Comparison of ENCODE assay signal across 24 cellular contexts in the genomic region with DNA sequence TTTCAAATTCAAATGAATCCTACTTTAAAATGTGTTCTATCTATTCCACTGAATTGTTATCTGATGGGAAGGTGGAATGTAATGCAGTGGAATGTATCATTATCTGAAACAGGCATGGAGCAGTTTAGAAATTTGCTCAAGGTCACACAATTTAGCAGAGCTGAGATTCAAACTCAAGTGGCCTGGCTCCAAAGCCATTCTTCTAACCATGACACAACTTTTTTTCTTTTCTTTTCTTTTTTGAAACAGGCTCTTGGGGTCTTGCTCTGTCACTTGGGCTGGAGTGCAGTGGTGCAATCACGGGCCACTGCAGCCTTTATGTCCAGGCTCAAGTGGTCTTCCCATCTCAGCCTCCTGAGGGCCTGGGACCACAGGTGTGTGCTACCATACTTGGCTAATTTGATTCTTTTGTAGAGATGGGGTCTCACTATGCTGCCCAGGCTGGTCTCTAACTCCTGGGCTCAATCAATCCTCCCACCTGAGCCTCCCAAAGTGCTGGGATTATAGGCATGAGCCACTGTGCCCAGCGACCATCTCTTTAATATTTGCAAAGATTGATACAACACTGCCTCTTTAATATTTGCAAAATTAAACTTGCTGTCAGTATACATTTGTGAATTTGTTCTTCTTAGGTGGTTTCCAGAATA. TPM values are rescaled to one million over a fixed set of nuclear protein-coding genes. Genes with fewer than 3 reads are reported as not detected.
DNase-seq lines count a peak whose midpoint lies in the region; ATAC-seq and TF ChIP-seq lines count a peak whose summit lies in the region.
"Had no signal": no experiment of that assay in that cellular context is flagged by ENCODE, and none has a peak within 500 bp of the region (broad histone marks: within the 10 kb centered on the region; RNA-seq: fewer than 3 reads in every experiment).

No MANE protein-coding gene starts in this region.

- H3K4me1 ChIP-seq in CD4-positive, CD25-positive, alpha-beta regulatory T cell (ENCODE audit: control insufficient read depth, insufficient read depth, low read length, poor library complexity, severe bottlenecking): peaks cover 33% of the 10 kb centered on the region
- H3K4me1 ChIP-seq in HAP-1: peaks cover 20% of the 10 kb centered on the region
- H3K4me1 ChIP-seq in esophagus muscularis mucosa: peaks cover 57 to 76% (median 66%) of the 10 kb centered on the region in 4 donors
- H3K4me1 ChIP-seq: prostate gland had no signal

- TF ChIP-seq CTCF in CD14-positive monocyte (IDR thresholded peaks at IDR 0.05) (no peak), natural killer cell (IDR thresholded peaks at IDR 0.05) (no peak), esophagus muscularis mucosa (IDR thresholded peaks at IDR 0.05) (no peak)

- no peak overlapping the region for H3K27ac ChIP-seq in CD4-positive, CD25-positive, alpha-beta regulatory T cell (ENCODE audit: insufficient read depth, low read length, poor library complexity, severe bottlenecking)
- no peak overlapping the region for H3K27ac ChIP-seq in esophagus muscularis mucosa (replicated peaks in 1 of 4)
- H3K27ac ChIP-seq: BLaER1 treated with 17β-estradiol and CSF1 and Interleukin-3, amounts not matched to agents 10 nM and 100 nM; neutrophil; prostate gland; SJCRH30 had no signal

- no peak for ATAC-seq in CD4-positive, CD25-positive, alpha-beta regulatory T cell (ENCODE audit: low read depth in 2 of 2)
- ATAC-seq in natural killer cell: no peak
- ATAC-seq: activated T-cell treated with anti-CD3 and anti-CD28 coated beads, Interleukin-2, amount 50 U/mL, for 72 hours; left lobe of liver had no signal

- no peaks in the 10 kb centered on the region for H3K9me3 Mint-ChIP-seq in CD14-positive monocyte
- no peaks in the 10 kb centered on the region for H3K9me3 Mint-ChIP-seq in CD4-positive, CD25-positive, alpha-beta regulatory T cell
- no peaks in the 10 kb centered on the region for H3K9me3 Mint-ChIP-seq in natural killer cell
- H3K9me3 Mint-ChIP-seq: activated CD4-positive, alpha-beta memory T cell treated with anti-CD3 and anti-CD28 coated beads for 36 hours had no signal

- intact Hi-C loops in CD14-positive monocyte (cut with micrococcal nuclease) (no loop called here), natural killer cell (cut with micrococcal nuclease) (no loop called here), esophagus muscularis mucosa (cut with DNase I) (no loop called here)

- H3K27me3 Mint-ChIP-seq in CD14-positive monocyte (ENCODE audit: low read depth in 3 of 3) (no peaks in the 10 kb centered on the region), natural killer cell (ENCODE audit: low read depth in 2 of 2) (no peaks in the 10 kb centered on the region)
- no peaks in the 10 kb centered on the region for H3K27me3 Mint-ChIP-seq in CD4-positive, CD25-positive, alpha-beta regulatory T cell
- H3K27me3 Mint-ChIP-seq: activated CD4-positive, alpha-beta memory T cell treated with anti-CD3 and anti-CD28 coated beads for 36 hours had no signal

- TF ChIP-seq POLR2A in esophagus muscularis mucosa (IDR thresholded peaks at IDR 0.05; ENCODE audit: low read depth): no peak

- H3K4me3 Mint-ChIP-seq in CD14-positive monocyte: no peak overlapping the region
- peak overlapping the region in 1 of 4 donors; percentile 4 for H3K4me3 Mint-ChIP-seq in CD4-positive, CD25-positive, alpha-beta regulatory T cell
- no peak overlapping the region for H3K4me3 Mint-ChIP-seq in natural killer cell
- H3K4me3 Mint-ChIP-seq: activated CD4-positive, alpha-beta memory T cell treated with anti-CD3 and anti-CD28 coated beads for 36 hours; activated T-cell treated with anti-CD3 and anti-CD28 coated beads, Interleukin-2, amount 50 U/mL, for 72 hours had no signal

- in situ Hi-C loops in HAP-1 (cut with MboI; ENCODE audit: low sequenced_read_pairs): no loop called here

- H3K4me1 Mint-ChIP-seq in CD14-positive monocyte (peaks cover 11% of the 10 kb centered on the region), natural killer cell (peaks cover 67 to 79% of the 10 kb centered on the region in 2 donors)
- peaks cover 46 to 79% (median 69%) of the 10 kb centered on the region in 4 donors for H3K4me1 Mint-ChIP-seq in CD4-positive, CD25-positive, alpha-beta regulatory T cell

- no peak for DNase-seq in CD14-positive monocyte (ENCODE audit: low spot score)
- DNase-seq in CD4-positive, CD25-positive, alpha-beta regulatory T cell: no peak
- DNase-seq in amniotic epithelial cell (ENCODE audit: low read depth): peak; percentile 36
- DNase-seq in natural killer cell: no peak
- DNase-seq in HAP-1 (ENCODE audit: low spot score in 2 of 2): no peak
- no peak for DNase-seq in esophagus muscularis mucosa (ENCODE audit: extremely low spot score)
- DNase-seq in NCI-H2029 treated with DMSO at 0.1 percent for 48 hours (lab: John Stamatoyannopoulos, UW): no peak
- DNase-seq: activated CD4-positive, alpha-beta memory T cell treated with anti-CD3 and anti-CD28 coated beads for 36 hours; activated naive CD4-positive, alpha-beta T cell treated with Interleukin-2 at 50 U/mL for 16 hours; activated T-cell treated with anti-CD3 and anti-CD28 coated beads, Interleukin-2, amount 50 U/mL, for 72 hours; amniotic stem cell; DND-41; mesendoderm; NCI-H1092 treated with DMSO at 0.1 percent for 48 hours; NCI-H1694 treated with DMSO at 0.1 percent for 48 hours; NCI-H446 treated with DMSO at 0.1 percent for 48 hours; NCI-H774; SJCRH30; stimulated activated CD4-positive, alpha-beta T cell treated with anti-CD3 and anti-CD28 coated beads, Interleukin-4, amount 100 ng/mL, for 4 hours; transverse colon had no signal

- no peak overlapping the region for H3K4me3 ChIP-seq in CD4-positive, CD25-positive, alpha-beta regulatory T cell (ENCODE audit: low read depth, low read length)
- H3K4me3 ChIP-seq in HAP-1: no peak overlapping the region
- no peak overlapping the region for H3K4me3 ChIP-seq in esophagus muscularis mucosa
- H3K4me3 ChIP-seq: BLaER1 treated with 17β-estradiol and CSF1 and Interleukin-3, amounts not matched to agents 10 nM and 100 nM; prostate gland; SJCRH30; transverse colon had no signal

- 96% methylated on average over 2 of the region's 2 CpGs for WGBS in esophagus muscularis mucosa

- H3K36me3 ChIP-seq in CD4-positive, CD25-positive, alpha-beta regulatory T cell (ENCODE audit: control insufficient read depth, insufficient read depth, low read length): peaks cover 5% of the 10 kb centered on the region
- H3K36me3 ChIP-seq in HAP-1 (replicated peaks) (no peaks in the 10 kb centered on the region), esophagus muscularis mucosa (no peaks in the 10 kb centered on the region)
- H3K36me3 ChIP-seq: neutrophil, prostate gland, SJCRH30, transverse colon had no signal

- H3K9me3 ChIP-seq in CD4-positive, CD25-positive, alpha-beta regulatory T cell (ENCODE audit: control insufficient read depth in 2 of 2, low read length in 2 of 2): no peaks in the 10 kb centered on the region
- no peaks in the 10 kb centered on the region for H3K9me3 ChIP-seq in HAP-1
- H3K9me3 ChIP-seq in esophagus muscularis mucosa: no peaks in the 10 kb centered on the region
- H3K9me3 ChIP-seq: BLaER1 treated with 17β-estradiol and CSF1 and Interleukin-3, amounts not matched to agents 10 nM and 100 nM; neutrophil; prostate gland; SJCRH30; transverse colon had no signal

- H3K36me3 Mint-ChIP-seq in CD14-positive monocyte: peaks cover 18 to 51% of the 10 kb centered on the region in 2 donors
- H3K36me3 Mint-ChIP-seq in CD4-positive, CD25-positive, alpha-beta regulatory T cell: peaks cover 14% of the 10 kb centered on the region
- no peaks in the 10 kb centered on the region for H3K36me3 Mint-ChIP-seq in natural killer cell

- no peak for TF ChIP-seq EP300 in esophagus muscularis mucosa (IDR thresholded peaks at IDR 0.05)

- H3K27me3 ChIP-seq in CD4-positive, CD25-positive, alpha-beta regulatory T cell (ENCODE audit: control insufficient read depth, insufficient read depth, low read length): no peaks in the 10 kb centered on the region
- H3K27me3 ChIP-seq in HAP-1 (ENCODE audit: low read depth) (no peaks in the 10 kb centered on the region), esophagus muscularis mucosa (no peaks in the 10 kb centered on the region)
- H3K27me3 ChIP-seq: BLaER1 treated with 17β-estradiol and CSF1 and Interleukin-3, amounts not matched to agents 10 nM and 100 nM; neutrophil; SJCRH30; transverse colon had no signal

- H3K27ac Mint-ChIP-seq in CD14-positive monocyte: peak overlapping the region in 5 of 7 donors; percentile 31 to 89 (median 86)
- peak overlapping the region; percentile 34 to 72 (median 70) for H3K27ac Mint-ChIP-seq in CD4-positive, CD25-positive, alpha-beta regulatory T cell
- peak overlapping the region; percentile 82 to 89 for H3K27ac Mint-ChIP-seq in natural killer cell
- H3K27ac Mint-ChIP-seq: activated CD4-positive, alpha-beta memory T cell treated with anti-CD3 and anti-CD28 coated beads for 36 hours; activated T-cell treated with anti-CD3 and anti-CD28 coated beads, Interleukin-2, amount 50 U/mL, for 72 hours had no signal

RNA-seq across cellular contexts. Expression of a gene that starts 50.0 kb away (rescaled TPM):
- 10 to 100 TPM; 49.6 to 76.8 TPM for polyA plus RNA-seq in CD14-positive monocyte
- total RNA-seq in CD4-positive, CD25-positive, alpha-beta regulatory T cell: 374 TPM
- polyA plus RNA-seq in CD4-positive, CD25-positive, alpha-beta regulatory T cell: 10 to 100 TPM; 37.8 to 53.1 (median 47.2) TPM
- total RNA-seq in natural killer cell (100 to 1,000 TPM; 364 to 414 (median 376) TPM), esophagus muscularis mucosa (100 to 1,000 TPM; 238 to 346 (median 296) TPM)
